1 cellular context compared by ENCODE assay signal in the genomic region with DNA sequence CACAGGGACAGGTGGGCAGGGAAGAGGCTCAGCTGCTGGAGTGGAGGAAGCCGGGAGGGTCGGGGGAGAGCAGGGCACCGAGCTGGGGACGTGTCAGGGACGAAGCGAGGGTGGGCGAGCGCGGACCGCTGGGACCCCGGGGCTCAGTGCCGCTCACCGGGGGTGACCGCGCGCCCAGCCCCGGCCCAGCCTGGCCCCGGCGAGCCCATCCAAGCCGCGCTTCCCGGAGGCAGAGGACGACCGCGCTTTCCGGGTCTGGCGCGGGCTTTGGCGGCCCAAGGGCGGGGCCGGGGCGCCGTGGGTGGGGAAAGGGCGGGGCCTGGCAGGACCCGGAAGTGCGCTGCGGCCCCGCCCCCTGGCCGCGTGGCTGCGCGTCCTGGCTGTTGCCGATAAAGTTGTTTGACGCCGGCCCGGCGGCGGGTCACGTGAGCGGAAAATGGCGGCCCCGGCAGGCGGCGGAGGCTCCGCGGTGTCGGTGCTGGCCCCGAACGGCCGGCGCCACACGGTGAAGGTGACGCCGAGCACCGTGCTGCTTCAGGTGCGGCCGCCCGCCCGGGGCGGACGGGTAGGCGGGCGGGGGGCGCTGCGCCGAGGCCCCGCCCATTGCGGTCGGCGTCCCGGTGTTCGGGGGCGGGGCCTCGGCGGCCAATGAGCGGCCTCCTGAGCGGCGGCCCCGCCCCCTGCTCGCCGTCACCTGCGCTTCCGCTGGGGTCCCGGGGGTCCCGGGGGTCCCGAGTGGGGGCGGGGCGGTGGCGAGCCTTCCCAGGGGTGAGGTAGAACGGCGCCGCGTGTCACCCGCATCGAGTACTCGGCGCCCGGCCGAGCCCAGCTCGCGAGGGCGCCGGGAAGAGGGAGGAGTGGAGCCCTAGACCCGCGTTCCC.
TF ChIP-seq lines count a peak whose summit lies in the region.

A gene with protein sequence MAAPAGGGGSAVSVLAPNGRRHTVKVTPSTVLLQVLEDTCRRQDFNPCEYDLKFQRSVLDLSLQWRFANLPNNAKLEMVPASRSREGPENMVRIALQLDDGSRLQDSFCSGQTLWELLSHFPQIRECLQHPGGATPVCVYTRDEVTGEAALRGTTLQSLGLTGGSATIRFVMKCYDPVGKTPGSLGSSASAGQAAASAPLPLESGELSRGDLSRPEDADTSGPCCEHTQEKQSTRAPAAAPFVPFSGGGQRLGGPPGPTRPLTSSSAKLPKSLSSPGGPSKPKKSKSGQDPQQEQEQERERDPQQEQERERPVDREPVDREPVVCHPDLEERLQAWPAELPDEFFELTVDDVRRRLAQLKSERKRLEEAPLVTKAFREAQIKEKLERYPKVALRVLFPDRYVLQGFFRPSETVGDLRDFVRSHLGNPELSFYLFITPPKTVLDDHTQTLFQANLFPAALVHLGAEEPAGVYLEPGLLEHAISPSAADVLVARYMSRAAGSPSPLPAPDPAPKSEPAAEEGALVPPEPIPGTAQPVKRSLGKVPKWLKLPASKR (plus strand): TSS at position 419 of the 881 bp plus-strand sequence. CDS start 18 bp downstream, at position 437.

TF ChIP-seq in SK-N-SH, 30 proteins besides CTCF, POLR2A, EP300 and RAD21:
- TF ChIP-seq, protein P1, sequence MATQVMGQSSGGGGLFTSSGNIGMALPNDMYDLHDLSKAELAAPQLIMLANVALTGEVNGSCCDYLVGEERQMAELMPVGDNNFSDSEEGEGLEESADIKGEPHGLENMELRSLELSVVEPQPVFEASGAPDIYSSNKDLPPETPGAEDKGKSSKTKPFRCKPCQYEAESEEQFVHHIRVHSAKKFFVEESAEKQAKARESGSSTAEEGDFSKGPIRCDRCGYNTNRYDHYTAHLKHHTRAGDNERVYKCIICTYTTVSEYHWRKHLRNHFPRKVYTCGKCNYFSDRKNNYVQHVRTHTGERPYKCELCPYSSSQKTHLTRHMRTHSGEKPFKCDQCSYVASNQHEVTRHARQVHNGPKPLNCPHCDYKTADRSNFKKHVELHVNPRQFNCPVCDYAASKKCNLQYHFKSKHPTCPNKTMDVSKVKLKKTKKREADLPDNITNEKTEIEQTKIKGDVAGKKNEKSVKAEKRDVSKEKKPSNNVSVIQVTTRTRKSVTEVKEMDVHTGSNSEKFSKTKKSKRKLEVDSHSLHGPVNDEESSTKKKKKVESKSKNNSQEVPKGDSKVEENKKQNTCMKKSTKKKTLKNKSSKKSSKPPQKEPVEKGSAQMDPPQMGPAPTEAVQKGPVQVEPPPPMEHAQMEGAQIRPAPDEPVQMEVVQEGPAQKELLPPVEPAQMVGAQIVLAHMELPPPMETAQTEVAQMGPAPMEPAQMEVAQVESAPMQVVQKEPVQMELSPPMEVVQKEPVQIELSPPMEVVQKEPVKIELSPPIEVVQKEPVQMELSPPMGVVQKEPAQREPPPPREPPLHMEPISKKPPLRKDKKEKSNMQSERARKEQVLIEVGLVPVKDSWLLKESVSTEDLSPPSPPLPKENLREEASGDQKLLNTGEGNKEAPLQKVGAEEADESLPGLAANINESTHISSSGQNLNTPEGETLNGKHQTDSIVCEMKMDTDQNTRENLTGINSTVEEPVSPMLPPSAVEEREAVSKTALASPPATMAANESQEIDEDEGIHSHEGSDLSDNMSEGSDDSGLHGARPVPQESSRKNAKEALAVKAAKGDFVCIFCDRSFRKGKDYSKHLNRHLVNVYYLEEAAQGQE (IDR thresholded peaks at IDR 0.05; ENCODE audit: low read depth, low read length): peak; percentile 79; the same call in 1 of the 2 replicates
- TF ChIP-seq TCF12 (IDR thresholded peaks at IDR 0.05) (no peak), MXI1 (IDR thresholded peaks at IDR 0.05; ENCODE audit: low read depth, low read length) (peak; percentile 97), FOXJ3 (CRISPR knock-in tag; IDR thresholded peaks at IDR 0.05) (no peak), POLR2AphosphoS5 (IDR thresholded peaks at IDR 0.05; ENCODE audit: low read depth, low read length) (peak; percentile 87), CHD2 (IDR thresholded peaks at IDR 0.05; ENCODE audit: low read length, partially characterized antibody) (peak; percentile 73), TEAD4 (IDR thresholded peaks at IDR 0.05; ENCODE audit: borderline replicate concordance, insufficient read depth) (no peak), RCOR1 (IDR thresholded peaks at IDR 0.05; ENCODE audit: low read length) (peak; percentile 69), SMC3 (IDR thresholded peaks at IDR 0.05; ENCODE audit: low read depth, low read length) (0 out of 2 replicates have a peak, but pooled peaks have one; percentile 11), YY1 (IDR thresholded peaks at IDR 0.05; ENCODE audit: low read depth) (peak; percentile 94), GATA2 (CRISPR knock-in tag; IDR thresholded peaks at IDR 0.05) (no peak), NFIC (IDR thresholded peaks at IDR 0.05; ENCODE audit: borderline replicate concordance) (no peak), JUND (IDR thresholded peaks at IDR 0.05) (no peak), GABPA (IDR thresholded peaks at IDR 0.05; ENCODE audit: low read depth) (peak; percentile 72), RFX5 (IDR thresholded peaks at IDR 0.05; ENCODE audit: low read length) (no peak), FOXM1 (IDR thresholded peaks at IDR 0.05; ENCODE audit: low read depth) (no peak), ELF1 (IDR thresholded peaks at IDR 0.05) (peak; percentile 99), SIN3A (IDR thresholded peaks at IDR 0.05; ENCODE audit: borderline replicate concordance, low read depth, low read length) (peak; percentile 98), MEF2A (IDR thresholded peaks at IDR 0.05; ENCODE audit: borderline replicate concordance, low read depth) (no peak; the same call in 1 of the 2 replicates), EZH2phosphoT487 (IDR thresholded peaks at IDR 0.05; ENCODE audit: borderline replicate concordance, low read depth) (no peak), FOSL2 (IDR thresholded peaks at IDR 0.05; ENCODE audit: borderline replicate concordance, low read depth) (no peak; the same call in 1 of the 2 replicates), RXRA (IDR thresholded peaks at IDR 0.05; ENCODE audit: borderline replicate concordance, low read depth) (no peak), NRF1 (IDR thresholded peaks at IDR 0.05; ENCODE audit: low read depth, low read length) (peak; percentile 19; the same call in 1 of the 2 replicates), TAF1 (IDR thresholded peaks at IDR 0.05; ENCODE audit: borderline replicate concordance, low read depth, low read length) (peak; percentile 96)
- TF ChIP-seq, protein P2, sequence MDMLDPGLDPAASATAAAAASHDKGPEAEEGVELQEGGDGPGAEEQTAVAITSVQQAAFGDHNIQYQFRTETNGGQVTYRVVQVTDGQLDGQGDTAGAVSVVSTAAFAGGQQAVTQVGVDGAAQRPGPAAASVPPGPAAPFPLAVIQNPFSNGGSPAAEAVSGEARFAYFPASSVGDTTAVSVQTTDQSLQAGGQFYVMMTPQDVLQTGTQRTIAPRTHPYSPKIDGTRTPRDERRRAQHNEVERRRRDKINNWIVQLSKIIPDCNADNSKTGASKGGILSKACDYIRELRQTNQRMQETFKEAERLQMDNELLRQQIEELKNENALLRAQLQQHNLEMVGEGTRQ (IDR thresholded peaks at IDR 0.05; ENCODE audit: borderline replicate concordance, low read depth, low read length): peak; percentile 92
- TF ChIP-seq, protein P3, sequence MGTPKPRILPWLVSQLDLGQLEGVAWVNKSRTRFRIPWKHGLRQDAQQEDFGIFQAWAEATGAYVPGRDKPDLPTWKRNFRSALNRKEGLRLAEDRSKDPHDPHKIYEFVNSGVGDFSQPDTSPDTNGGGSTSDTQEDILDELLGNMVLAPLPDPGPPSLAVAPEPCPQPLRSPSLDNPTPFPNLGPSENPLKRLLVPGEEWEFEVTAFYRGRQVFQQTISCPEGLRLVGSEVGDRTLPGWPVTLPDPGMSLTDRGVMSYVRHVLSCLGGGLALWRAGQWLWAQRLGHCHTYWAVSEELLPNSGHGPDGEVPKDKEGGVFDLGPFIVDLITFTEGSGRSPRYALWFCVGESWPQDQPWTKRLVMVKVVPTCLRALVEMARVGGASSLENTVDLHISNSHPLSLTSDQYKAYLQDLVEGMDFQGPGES (IDR thresholded peaks at IDR 0.05; ENCODE audit: low read depth, low read length): no peak
- TF ChIP-seq, protein P4, sequence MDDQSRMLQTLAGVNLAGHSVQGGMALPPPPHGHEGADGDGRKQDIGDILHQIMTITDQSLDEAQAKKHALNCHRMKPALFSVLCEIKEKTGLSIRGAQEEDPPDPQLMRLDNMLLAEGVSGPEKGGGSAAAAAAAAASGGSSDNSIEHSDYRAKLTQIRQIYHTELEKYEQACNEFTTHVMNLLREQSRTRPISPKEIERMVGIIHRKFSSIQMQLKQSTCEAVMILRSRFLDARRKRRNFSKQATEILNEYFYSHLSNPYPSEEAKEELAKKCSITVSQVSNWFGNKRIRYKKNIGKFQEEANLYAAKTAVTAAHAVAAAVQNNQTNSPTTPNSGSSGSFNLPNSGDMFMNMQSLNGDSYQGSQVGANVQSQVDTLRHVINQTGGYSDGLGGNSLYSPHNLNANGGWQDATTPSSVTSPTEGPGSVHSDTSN (IDR thresholded peaks at IDR 0.05): no peak
- TF ChIP-seq, protein P5, sequence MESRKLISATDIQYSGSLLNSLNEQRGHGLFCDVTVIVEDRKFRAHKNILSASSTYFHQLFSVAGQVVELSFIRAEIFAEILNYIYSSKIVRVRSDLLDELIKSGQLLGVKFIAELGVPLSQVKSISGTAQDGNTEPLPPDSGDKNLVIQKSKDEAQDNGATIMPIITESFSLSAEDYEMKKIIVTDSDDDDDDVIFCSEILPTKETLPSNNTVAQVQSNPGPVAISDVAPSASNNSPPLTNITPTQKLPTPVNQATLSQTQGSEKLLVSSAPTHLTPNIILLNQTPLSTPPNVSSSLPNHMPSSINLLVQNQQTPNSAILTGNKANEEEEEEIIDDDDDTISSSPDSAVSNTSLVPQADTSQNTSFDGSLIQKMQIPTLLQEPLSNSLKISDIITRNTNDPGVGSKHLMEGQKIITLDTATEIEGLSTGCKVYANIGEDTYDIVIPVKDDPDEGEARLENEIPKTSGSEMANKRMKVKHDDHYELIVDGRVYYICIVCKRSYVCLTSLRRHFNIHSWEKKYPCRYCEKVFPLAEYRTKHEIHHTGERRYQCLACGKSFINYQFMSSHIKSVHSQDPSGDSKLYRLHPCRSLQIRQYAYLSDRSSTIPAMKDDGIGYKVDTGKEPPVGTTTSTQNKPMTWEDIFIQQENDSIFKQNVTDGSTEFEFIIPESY (IDR thresholded peaks at IDR 0.05; ENCODE audit: borderline replicate concordance, low read depth): no peak
- TF ChIP-seq, protein P6, sequence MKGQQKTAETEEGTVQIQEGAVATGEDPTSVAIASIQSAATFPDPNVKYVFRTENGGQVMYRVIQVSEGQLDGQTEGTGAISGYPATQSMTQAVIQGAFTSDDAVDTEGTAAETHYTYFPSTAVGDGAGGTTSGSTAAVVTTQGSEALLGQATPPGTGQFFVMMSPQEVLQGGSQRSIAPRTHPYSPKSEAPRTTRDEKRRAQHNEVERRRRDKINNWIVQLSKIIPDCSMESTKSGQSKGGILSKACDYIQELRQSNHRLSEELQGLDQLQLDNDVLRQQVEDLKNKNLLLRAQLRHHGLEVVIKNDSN (IDR thresholded peaks at IDR 0.05; ENCODE audit: borderline replicate concordance, low read depth): peak; percentile 98
- TF ChIP-seq, protein P7, sequence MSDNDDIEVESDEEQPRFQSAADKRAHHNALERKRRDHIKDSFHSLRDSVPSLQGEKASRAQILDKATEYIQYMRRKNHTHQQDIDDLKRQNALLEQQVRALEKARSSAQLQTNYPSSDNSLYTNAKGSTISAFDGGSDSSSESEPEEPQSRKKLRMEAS (IDR thresholded peaks at IDR 0.05; ENCODE audit: low read depth): peak; percentile 99
